In genomic region chr17:73309727-73310555, GRCh38 we compare ENCODE assay signal across 8 cellular contexts. TPM values are rescaled to one million over a fixed set of nuclear protein-coding genes. Genes with fewer than 3 reads are reported as not detected.
DNase-seq lines count a peak whose midpoint lies in the region; TF ChIP-seq lines count a peak whose summit lies in the region.

No MANE protein-coding gene starts in this region.

- H3K27ac ChIP-seq in colonic mucosa: peak overlapping the region; percentile 98
- H3K27ac ChIP-seq in mucosa of rectum (ENCODE audit: low read depth in 2 of 2, low read length in 2 of 2): peak overlapping the region; percentile 99 to 100

- peak overlapping the region; percentile 100 for H3K9ac ChIP-seq in colonic mucosa (ENCODE audit: low read depth in 2 of 2, low read length in 2 of 2)
- peak overlapping the region; percentile 94 to 99 for H3K9ac ChIP-seq in mucosa of rectum (ENCODE audit: low read depth in 1 of 2, low read length in 2 of 2)

- DNase-seq in Caki2 (ENCODE audit: low read depth) (peak; percentile 27), NCI-H82 (lab: John Stamatoyannopoulos, UW) (peak; percentile 71), colonic mucosa (peak; percentile 80), T1000 (lab: John Stamatoyannopoulos, UW) (no peak), DMS53 treated with DMSO at 0.1 percent for 48 hours (lab: John Stamatoyannopoulos, UW; ENCODE audit: unreplicated experiment) (no peak)
- no peak for DNase-seq in effector CD8-positive, alpha-beta T cell (lab: John Stamatoyannopoulos, UW)
- no peak for DNase-seq in activated CD4-positive, alpha-beta T cell treated with anti-CD3 and anti-CD28 coated beads, Interleukin-2, amount 50 U/mL, for 4 hours

- H3K9me3 ChIP-seq in colonic mucosa: no peaks in the 10 kb centered on the region
- no peaks in the 10 kb centered on the region for H3K9me3 ChIP-seq in mucosa of rectum (ENCODE audit: control insufficient read depth in 2 of 2, low read length in 2 of 2)

- intact Hi-C loops in colonic mucosa (cut with DNase I): loop anchor here (5.0 kb wide), 2 partner anchors 53 to 57 kb away; no protein-coding TSS in a partner anchor

- H3K36me3 ChIP-seq in colonic mucosa (no peaks in the 10 kb centered on the region), mucosa of rectum (ENCODE audit: control insufficient read depth in 2 of 2, insufficient read depth in 2 of 2, low read length in 2 of 2) (no peaks in the 10 kb centered on the region)

- H3K4me3 ChIP-seq in colonic mucosa: peak overlapping the region; percentile 97
- peak overlapping the region; percentile 86 to 87 for H3K4me3 ChIP-seq in mucosa of rectum (ENCODE audit: low read length in 2 of 2)

- H3K4me1 ChIP-seq in colonic mucosa (peaks cover 18% of the 10 kb centered on the region), mucosa of rectum (ENCODE audit: control insufficient read depth in 2 of 2, insufficient read depth in 2 of 2, low read length in 2 of 2) (peaks cover 44 to 45% of the 10 kb centered on the region in 2 donors)

- no peak for TF ChIP-seq CTCF in colonic mucosa (IDR thresholded peaks at IDR 0.05)

- in situ Hi-C loops in Caki2 (cut with HindIII; ENCODE audit: low pct_unique_long_range_greater_than_20kb, low sequenced_read_pairs): no loop called here

- no peaks in the 10 kb centered on the region for H3K27me3 ChIP-seq in colonic mucosa
- no peaks in the 10 kb centered on the region for H3K27me3 ChIP-seq in mucosa of rectum (ENCODE audit: control insufficient read depth in 2 of 2, insufficient read depth in 2 of 2, low read length in 2 of 2)

RNA-seq across cellular contexts. Expression of gene CDC42EP4, which starts 1.9 kb away (rescaled TPM):
- total RNA-seq in Caki2 (2014; rRNA removed; shearing (Covaris generic); ENCODE audit: low replicate concordance): 50.8 and 54.9 TPM in 2 replicates
- total RNA-seq in colonic mucosa: 10 to 100 TPM; 52.8 to 65.3 TPM

RNA-seq across cellular contexts. Expression of gene CPSF4L, which starts 48.3 kb away (rescaled TPM):
- not detected in 2 replicates for total RNA-seq in Caki2 (2014; rRNA removed; shearing (Covaris generic); ENCODE audit: low replicate concordance)
- not detected for total RNA-seq in colonic mucosa

Comparison
In these comparisons a context has a peak if more than half of its experiments do, and no peak if none do; other contexts are left out.
1. DNase-seq: peak in Caki2 (single experiment), NCI-H82 (single experiment) and colonic mucosa (single experiment); none in effector CD8-positive, alpha-beta T cell (single experiment), T1000 (single experiment), activated CD4-positive, alpha-beta T cell treated with anti-CD3 and anti-CD28 coated beads, Interleukin-2, amount 50 U/mL, for 4 hours (0 of 2) and DMS53 treated with DMSO at 0.1 percent for 48 hours (single experiment).